28 cellular contexts compared by ENCODE assay signal in the genomic region with DNA sequence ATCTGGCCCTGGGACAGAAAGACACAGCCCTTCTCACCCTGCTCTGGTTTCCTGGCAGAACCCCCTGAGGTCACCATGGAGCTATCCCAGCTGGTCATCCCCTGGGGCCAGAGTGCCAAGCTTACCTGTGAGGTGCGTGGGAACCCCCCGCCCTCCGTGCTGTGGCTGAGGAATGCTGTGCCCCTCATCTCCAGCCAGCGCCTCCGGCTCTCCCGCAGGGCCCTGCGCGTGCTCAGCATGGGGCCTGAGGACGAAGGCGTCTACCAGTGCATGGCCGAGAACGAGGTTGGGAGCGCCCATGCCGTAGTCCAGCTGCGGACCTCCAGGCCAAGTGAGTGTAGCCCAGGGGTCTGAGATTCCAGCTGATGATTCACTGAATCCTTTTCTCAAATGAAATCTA.
"Had no signal": no experiment of that assay in that cellular context is flagged by ENCODE, and none has a peak within 500 bp of the region (broad histone marks: within the 10 kb centered on the region; RNA-seq: fewer than 3 reads in every experiment).

No MANE protein-coding gene starts in this region.

- DNase-seq: cerebellar nuclear complex; dorsolateral prefrontal cortex; effector CD4-positive, alpha-beta T cell; foreskin keratinocyte; glutamatergic neuron; heart right ventricle; hippocampal formation; kidney glomerular epithelial cell; mucosa of descending colon; naive B cell; nucleus accumbens; spleen; stimulated activated CD4-positive, alpha-beta T cell treated with anti-CD3 and anti-CD28 coated beads, Interleukin-4, amount 100 ng/mL, for 4 hours; stimulated activated naive CD8-positive, alpha-beta T cell treated with anti-CD3 and anti-CD28 coated beads, Interleukin-15, Interleukin-2, amounts not matched to agents 100 U/mL and 50 U/mL, for 24 hours had no signal

- H3K9ac ChIP-seq: neural progenitor cell had no signal

- H3K27ac ChIP-seq: epithelial cell of prostate, foreskin keratinocyte, heart right ventricle, neural progenitor cell, prostate gland, spleen, thoracic aorta, tibial nerve, upper lobe of left lung had no signal

- H3K36me3 ChIP-seq: thoracic aorta, upper lobe of left lung had no signal

- H3K27me3 Mint-ChIP-seq: memory B cell had no signal

- H3K4me3 ChIP-seq: dorsolateral prefrontal cortex, heart right ventricle, lung, mucosa of descending colon, neural progenitor cell, prostate gland, skin epidermis, spleen, thoracic aorta, tibial nerve, upper lobe of left lung had no signal

- H3K4me3 Mint-ChIP-seq: memory B cell; mesothelial cell of epicardium; naive B cell; natural killer cell treated with Interleukin-12 subunit alpha and Interleukin-12 subunit beta and Interleukin-15 and Interleukin-18, amount 100 ng/mL, for 72 hours; stimulated activated memory B cell treated with anti-CD40 and anti-IgM and Interleukin-4, amounts not matched to agents 10 μg/mL and 1 μg/mL and 100 μg/mL, for 72 hours had no signal

- H3K4me1 ChIP-seq: foreskin keratinocyte had no signal

- ATAC-seq: esophagus mucosa; foreskin keratinocyte; heart right ventricle; mucosa of descending colon; natural killer cell treated with Interleukin-12 subunit alpha and Interleukin-12 subunit beta and Interleukin-15 and Interleukin-18, amount 100 ng/mL, for 72 hours; right cardiac atrium; stimulated activated memory B cell treated with anti-CD40 and anti-IgM and Interleukin-4, amounts not matched to agents 10 μg/mL and 1 μg/mL and 100 μg/mL, for 72 hours; stimulated activated naive CD8-positive, alpha-beta T cell treated with anti-CD3 and anti-CD28 coated beads, Interleukin-15, Interleukin-2, amounts not matched to agents 100 U/mL and 50 U/mL, for 24 hours had no signal

- H3K9me3 ChIP-seq: heart right ventricle, mucosa of descending colon, prostate gland, spleen, thoracic aorta, tibial nerve, upper lobe of left lung had no signal

- H3K9me3 Mint-ChIP-seq: memory B cell; mesothelial cell of epicardium; naive B cell; natural killer cell treated with Interleukin-12 subunit alpha and Interleukin-12 subunit beta and Interleukin-15 and Interleukin-18, amount 100 ng/mL, for 72 hours; neural progenitor cell; stimulated activated memory B cell treated with anti-CD40 and anti-IgM and Interleukin-4, amounts not matched to agents 10 μg/mL and 1 μg/mL and 100 μg/mL, for 72 hours had no signal

- H3K36me3 Mint-ChIP-seq: memory B cell; naive B cell; natural killer cell treated with Interleukin-12 subunit alpha and Interleukin-12 subunit beta and Interleukin-15 and Interleukin-18, amount 100 ng/mL, for 72 hours; stimulated activated memory B cell treated with anti-CD40 and anti-IgM and Interleukin-4, amounts not matched to agents 10 μg/mL and 1 μg/mL and 100 μg/mL, for 72 hours had no signal

- H3K27me3 ChIP-seq: dorsolateral prefrontal cortex, foreskin keratinocyte, neural progenitor cell, tibial nerve, upper lobe of left lung had no signal

- H3K27ac Mint-ChIP-seq: memory B cell; mesothelial cell of epicardium; stimulated activated memory B cell treated with anti-CD40 and anti-IgM and Interleukin-4, amounts not matched to agents 10 μg/mL and 1 μg/mL and 100 μg/mL, for 72 hours had no signal
